In the genomic region with DNA sequence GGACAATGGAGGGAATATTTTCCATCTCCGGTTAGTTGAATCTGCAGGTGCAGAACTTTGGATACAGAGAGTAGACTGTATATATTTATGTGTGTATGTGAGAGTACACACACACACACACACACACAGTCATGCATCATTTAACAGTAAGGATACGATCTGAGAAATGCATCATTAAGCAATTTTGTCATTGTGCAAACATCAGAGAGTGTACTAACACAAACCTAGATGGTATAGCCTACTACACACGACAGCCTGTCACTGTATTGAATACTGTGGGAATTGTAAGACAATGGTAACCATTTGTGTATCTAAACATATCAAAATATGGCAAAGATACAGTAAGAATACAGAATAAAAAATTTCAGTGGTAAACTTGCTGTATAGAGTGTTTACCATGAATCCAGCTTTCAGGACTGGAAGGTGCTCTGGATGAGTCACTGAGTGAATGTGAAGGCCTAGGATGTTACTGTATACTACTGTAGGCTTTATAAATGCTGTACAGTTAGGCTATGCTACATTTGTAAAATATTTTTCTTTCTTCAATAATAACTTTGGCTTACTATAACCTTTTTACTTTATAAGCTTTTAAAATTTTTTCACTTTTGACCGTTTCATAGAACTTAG, we compare ENCODE assay signal across 1 cellular context.
TF ChIP-seq lines count a peak whose summit lies in the region.

No MANE protein-coding gene starts in this region.

TF ChIP-seq in SK-N-SH treated with all-trans-retinoic acid at 6 μM for 48 hours, 23 proteins besides CTCF, POLR2A, EP300 and RAD21 (continued from another document):
- TF ChIP-seq, protein P1, sequence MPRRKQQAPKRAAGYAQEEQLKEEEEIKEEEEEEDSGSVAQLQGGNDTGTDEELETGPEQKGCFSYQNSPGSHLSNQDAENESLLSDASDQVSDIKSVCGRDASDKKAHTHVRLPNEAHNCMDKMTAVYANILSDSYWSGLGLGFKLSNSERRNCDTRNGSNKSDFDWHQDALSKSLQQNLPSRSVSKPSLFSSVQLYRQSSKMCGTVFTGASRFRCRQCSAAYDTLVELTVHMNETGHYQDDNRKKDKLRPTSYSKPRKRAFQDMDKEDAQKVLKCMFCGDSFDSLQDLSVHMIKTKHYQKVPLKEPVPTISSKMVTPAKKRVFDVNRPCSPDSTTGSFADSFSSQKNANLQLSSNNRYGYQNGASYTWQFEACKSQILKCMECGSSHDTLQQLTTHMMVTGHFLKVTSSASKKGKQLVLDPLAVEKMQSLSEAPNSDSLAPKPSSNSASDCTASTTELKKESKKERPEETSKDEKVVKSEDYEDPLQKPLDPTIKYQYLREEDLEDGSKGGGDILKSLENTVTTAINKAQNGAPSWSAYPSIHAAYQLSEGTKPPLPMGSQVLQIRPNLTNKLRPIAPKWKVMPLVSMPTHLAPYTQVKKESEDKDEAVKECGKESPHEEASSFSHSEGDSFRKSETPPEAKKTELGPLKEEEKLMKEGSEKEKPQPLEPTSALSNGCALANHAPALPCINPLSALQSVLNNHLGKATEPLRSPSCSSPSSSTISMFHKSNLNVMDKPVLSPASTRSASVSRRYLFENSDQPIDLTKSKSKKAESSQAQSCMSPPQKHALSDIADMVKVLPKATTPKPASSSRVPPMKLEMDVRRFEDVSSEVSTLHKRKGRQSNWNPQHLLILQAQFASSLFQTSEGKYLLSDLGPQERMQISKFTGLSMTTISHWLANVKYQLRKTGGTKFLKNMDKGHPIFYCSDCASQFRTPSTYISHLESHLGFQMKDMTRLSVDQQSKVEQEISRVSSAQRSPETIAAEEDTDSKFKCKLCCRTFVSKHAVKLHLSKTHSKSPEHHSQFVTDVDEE (CRISPR knock-in tag; IDR thresholded peaks at IDR 0.05) = no peak
- no peak for TF ChIP-seq POU6F1 (CRISPR knock-in tag; IDR thresholded peaks at IDR 0.05; ENCODE audit: borderline replicate concordance, low read depth)
- no peak for TF ChIP-seq PPARA (CRISPR knock-in tag; IDR thresholded peaks at IDR 0.05; ENCODE audit: borderline replicate concordance)
- TF ChIP-seq, protein P2, sequence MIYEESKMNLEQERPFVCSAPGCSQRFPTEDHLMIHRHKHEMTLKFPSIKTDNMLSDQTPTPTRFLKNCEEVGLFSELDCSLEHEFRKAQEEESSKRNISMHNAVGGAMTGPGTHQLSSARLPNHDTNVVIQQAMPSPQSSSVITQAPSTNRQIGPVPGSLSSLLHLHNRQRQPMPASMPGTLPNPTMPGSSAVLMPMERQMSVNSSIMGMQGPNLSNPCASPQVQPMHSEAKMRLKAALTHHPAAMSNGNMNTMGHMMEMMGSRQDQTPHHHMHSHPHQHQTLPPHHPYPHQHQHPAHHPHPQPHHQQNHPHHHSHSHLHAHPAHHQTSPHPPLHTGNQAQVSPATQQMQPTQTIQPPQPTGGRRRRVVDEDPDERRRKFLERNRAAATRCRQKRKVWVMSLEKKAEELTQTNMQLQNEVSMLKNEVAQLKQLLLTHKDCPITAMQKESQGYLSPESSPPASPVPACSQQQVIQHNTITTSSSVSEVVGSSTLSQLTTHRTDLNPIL (CRISPR knock-in tag; IDR thresholded peaks at IDR 0.05; ENCODE audit: low read depth) = no peak
- TF ChIP-seq ZNF8 (CRISPR knock-in tag; IDR thresholded peaks at IDR 0.05) = no peak
- no peak for TF ChIP-seq ZC3H10 (CRISPR knock-in tag; IDR thresholded peaks at IDR 0.05)
- TF ChIP-seq ARNTL (CRISPR knock-in tag; IDR thresholded peaks at IDR 0.05; ENCODE audit: borderline replicate concordance, low read depth) = no peak
- no peak for TF ChIP-seq ZFP3 (CRISPR knock-in tag; IDR thresholded peaks at IDR 0.05)
- TF ChIP-seq TCF4 (CRISPR knock-in tag; IDR thresholded peaks at IDR 0.05; ENCODE audit: borderline replicate concordance) = no peak
- no peak for TF ChIP-seq ISL1 (CRISPR knock-in tag; IDR thresholded peaks at IDR 0.05)
